ENCODE assay signal across 28 cellular contexts in the genomic region with DNA sequence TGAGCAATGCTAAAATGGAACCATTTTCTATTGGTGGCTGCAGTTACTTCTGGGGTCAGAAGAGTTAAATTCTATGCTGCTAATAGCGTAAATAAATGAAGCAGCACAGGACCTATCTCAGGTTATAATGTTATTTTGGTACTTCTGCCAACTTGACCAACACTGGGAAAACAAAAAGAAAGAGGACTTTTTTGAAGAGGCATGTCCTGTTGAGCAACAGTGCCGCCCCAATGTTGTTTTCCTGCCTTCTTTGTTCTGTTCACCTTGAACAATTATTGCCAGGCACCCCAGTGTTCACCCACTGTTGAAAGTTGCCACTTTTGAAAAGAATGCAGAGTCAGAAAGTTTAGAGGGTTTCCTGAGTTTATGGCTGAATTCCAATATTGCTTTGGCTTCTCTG.
DNase-seq lines count a peak whose midpoint lies in the region; ATAC-seq and TF ChIP-seq lines count a peak whose summit lies in the region.
"Had no signal": no experiment of that assay in that cellular context is flagged by ENCODE, and none has a peak within 500 bp of the region (broad histone marks: within the 10 kb centered on the region; RNA-seq: fewer than 3 reads in every experiment).

No MANE protein-coding gene starts in this region.

- H3K4me2 ChIP-seq in mammary epithelial cell (ENCODE audit: insufficient read depth, low read depth, low read length) = no peak overlapping the region
- H3K4me2 ChIP-seq: BLaER1, smooth muscle cell had no signal

- no peaks in the 10 kb centered on the region for H3K36me3 ChIP-seq in mammary epithelial cell (ENCODE audit: insufficient read depth, low read length)
- no peaks in the 10 kb centered on the region for H3K36me3 ChIP-seq in lung (ENCODE audit: control insufficient read depth in 2 of 2, insufficient read depth in 2 of 2, low read length in 2 of 2)
- H3K36me3 ChIP-seq: BLaER1, brain microvascular endothelial cell, heart right ventricle, ovary, tibial artery had no signal

- dilution Hi-C loops in mammary epithelial cell (cut with HindIII; ENCODE audit: low sequenced_read_pairs) = no loop called here

- no peaks in the 10 kb centered on the region for H3K9me3 ChIP-seq in mammary epithelial cell (replicated peaks; ENCODE audit: insufficient read depth, low read length)
- no peaks in the 10 kb centered on the region for H3K9me3 ChIP-seq in lung (ENCODE audit: control insufficient read depth in 2 of 2, insufficient read depth in 1 of 2, low read length in 1 of 2)
- H3K9me3 ChIP-seq: BLaER1, mucosa of descending colon, ovary, tibial artery had no signal

- DNase-seq in activated naive CD8-positive, alpha-beta T cell treated with anti-CD3 and anti-CD28 coated beads, Interleukin-2, amount 50 U/mL, for 24 hours = no peak
- DNase-seq in mammary epithelial cell (no peak), lung (ENCODE audit: low spot score) (peak; percentile 29), hypothalamus (lab: John Stamatoyannopoulos, UW) (no peak), NCI-H1105 (lab: John Stamatoyannopoulos, UW) (no peak)
- DNase-seq: 8988T; activated naive CD4-positive, alpha-beta T cell treated with anti-CD3 and anti-CD28 coated beads, Interleukin-2, amount 10 ng/mL, durations not matched to agents 7 days and 5 days; activated T-cell treated with anti-CD3 and anti-CD28 coated beads for 4 hours; brain microvascular endothelial cell; DMS 273 treated with DMSO at 0.1 percent for 48 hours; effector CD8-positive, alpha-beta T cell; GDM1; GM23248; heart right ventricle; Karpas-422; kidney glomerular epithelial cell; mucosa of descending colon; NCI-H1436 treated with DMSO at 0.1 percent for 48 hours; NCI-H82; ovary; RPMI8226; tibial artery had no signal

- peak overlapping the region; percentile 8 for H2AFZ ChIP-seq in mammary epithelial cell (ENCODE audit: low read depth, low read length)
- H2AFZ ChIP-seq: GM23248 had no signal

- no peaks in the 10 kb centered on the region for H3K36me3 Mint-ChIP-seq in activated naive CD8-positive, alpha-beta T cell
- H3K36me3 Mint-ChIP-seq in activated naive CD8-positive, alpha-beta T cell treated with anti-CD3 and anti-CD28 coated beads, Interleukin-2, amount 50 U/mL, for 24 hours (ENCODE audit: low read depth) = no peaks in the 10 kb centered on the region
- H3K36me3 Mint-ChIP-seq: activated naive CD4-positive, alpha-beta T cell treated with anti-CD3 and anti-CD28 coated beads, Interleukin-2, amount 10 ng/mL, durations not matched to agents 7 days and 5 days had no signal

- TF ChIP-seq CTCF in mammary epithelial cell (conservative IDR thresholded peaks at IDR 0.05 in 1 of 2, IDR thresholded peaks at IDR 0.05 in 1 of 2; ENCODE audit: extremely low read depth in 1 of 2, insufficient read depth in 1 of 2, low read depth in 1 of 2, low read length in 2 of 2) (no peak), lung (IDR thresholded peaks at IDR 0.05; ENCODE audit: control extremely low read depth, extremely low read depth) (no peak)

- H3K4me3 Mint-ChIP-seq in activated naive CD8-positive, alpha-beta T cell = no peak overlapping the region
- H3K4me3 Mint-ChIP-seq in activated naive CD8-positive, alpha-beta T cell treated with anti-CD3 and anti-CD28 coated beads, Interleukin-2, amount 50 U/mL, for 24 hours = no peak overlapping the region
- H3K4me3 Mint-ChIP-seq: activated naive CD4-positive, alpha-beta T cell treated with anti-CD3 and anti-CD28 coated beads, Interleukin-2, amount 10 ng/mL, durations not matched to agents 7 days and 5 days had no signal

- peaks cover 14% of the 10 kb centered on the region for H3K4me1 Mint-ChIP-seq in activated naive CD8-positive, alpha-beta T cell (ENCODE audit: low read depth)
- H3K4me1 Mint-ChIP-seq in activated naive CD8-positive, alpha-beta T cell treated with anti-CD3 and anti-CD28 coated beads, Interleukin-2, amount 50 U/mL, for 24 hours = peaks cover 17% of the 10 kb centered on the region
- H3K4me1 Mint-ChIP-seq: activated naive CD4-positive, alpha-beta T cell treated with anti-CD3 and anti-CD28 coated beads, Interleukin-2, amount 10 ng/mL, durations not matched to agents 7 days and 5 days had no signal

- no peaks in the 10 kb centered on the region for H3K79me2 ChIP-seq in mammary epithelial cell (ENCODE audit: insufficient read depth, low read length)

- H3K27ac Mint-ChIP-seq in activated naive CD8-positive, alpha-beta T cell = peak overlapping the region; percentile 13
- H3K27ac Mint-ChIP-seq in activated naive CD8-positive, alpha-beta T cell treated with anti-CD3 and anti-CD28 coated beads, Interleukin-2, amount 50 U/mL, for 24 hours = no peak overlapping the region
- H3K27ac Mint-ChIP-seq: activated naive CD4-positive, alpha-beta T cell treated with anti-CD3 and anti-CD28 coated beads, Interleukin-2, amount 10 ng/mL, durations not matched to agents 7 days and 5 days had no signal

- in situ Hi-C loops in mammary epithelial cell (cut with MboI; ENCODE audit: low sequenced_read_pairs in 2 of 2) = no loop called here

- no peak for ATAC-seq in activated naive CD8-positive, alpha-beta T cell treated with anti-CD3 and anti-CD28 coated beads, Interleukin-2, amount 50 U/mL, for 24 hours
- no peak for ATAC-seq in lung (ENCODE audit: insufficient read depth, low FRiP score)
- no peak for ATAC-seq in GM19395 (IDR thresholded peaks at IDR 0.05; ENCODE audit: unreplicated experiment)
- no peak for ATAC-seq in GM21367 (IDR thresholded peaks at IDR 0.05; ENCODE audit: unreplicated experiment)
- ATAC-seq: heart right ventricle, mucosa of descending colon had no signal

- H3K4me1 ChIP-seq in mammary epithelial cell (ENCODE audit: insufficient read depth, low read length) = no peaks in the 10 kb centered on the region
- no peaks in the 10 kb centered on the region for H3K4me1 ChIP-seq in lung (ENCODE audit: control insufficient read depth in 2 of 2, insufficient read depth in 2 of 2, low read length in 2 of 2)
- H3K4me1 ChIP-seq: BLaER1 had no signal

- CTCF ChIA-PET in mammary epithelial cell (lab: Charles Lee; ENCODE audit: low non-redundant PET) = no interaction called here

- no peaks in the 10 kb centered on the region for H3K27me3 Mint-ChIP-seq in activated naive CD8-positive, alpha-beta T cell
- no peaks in the 10 kb centered on the region for H3K27me3 Mint-ChIP-seq in activated naive CD8-positive, alpha-beta T cell treated with anti-CD3 and anti-CD28 coated beads, Interleukin-2, amount 50 U/mL, for 24 hours
- H3K27me3 Mint-ChIP-seq: activated naive CD4-positive, alpha-beta T cell treated with anti-CD3 and anti-CD28 coated beads, Interleukin-2, amount 10 ng/mL, durations not matched to agents 7 days and 5 days had no signal

- 46% methylated on average over 2 of the region's 2 CpGs for WGBS in mammary epithelial cell (ENCODE audit: low coverage, missing lambda C conversion rate)
- 37 to 67% methylated on average over 2 of the region's 2 CpGs for WGBS in lung, 2 donors

- H3K27ac ChIP-seq in mammary epithelial cell (ENCODE audit: insufficient read depth, low read depth, low read length) = no peak overlapping the region
- no peak overlapping the region for H3K27ac ChIP-seq in lung (ENCODE audit: low read depth in 1 of 2, low read length in 1 of 2)
- H3K27ac ChIP-seq: BLaER1, brain microvascular endothelial cell, GM23248, heart right ventricle, ovary, tibial artery had no signal

- no peaks in the 10 kb centered on the region for H4K20me1 ChIP-seq in mammary epithelial cell (ENCODE audit: insufficient read depth, low read length)
- H4K20me1 ChIP-seq: BLaER1 had no signal

- H3K27me3 ChIP-seq in mammary epithelial cell (ENCODE audit: insufficient read depth, low read length) (no peaks in the 10 kb centered on the region), lung (ENCODE audit: control insufficient read depth, insufficient read depth) (no peaks in the 10 kb centered on the region)
- H3K27me3 ChIP-seq: BLaER1, brain microvascular endothelial cell, heart right ventricle, ovary, tibial artery had no signal

- no peak overlapping the region for H3K9ac ChIP-seq in mammary epithelial cell (ENCODE audit: insufficient read depth, low read length)
- H3K9ac ChIP-seq: BLaER1, GM23248 had no signal

- H3K4me3 ChIP-seq in mammary epithelial cell (replicated peaks in 1 of 3; ENCODE audit: insufficient read depth in 1 of 3, low read depth in 2 of 3, low read length in 3 of 3) (no peak overlapping the region), lung (no peak overlapping the region)
- H3K4me3 ChIP-seq: BLaER1, GM12878, GM23248, heart right ventricle, mucosa of descending colon, ovary, smooth muscle cell had no signal

- intact Hi-C loops in mammary epithelial cell (cut with micrococcal nuclease) = no loop called here

- no TSS peak for BruUV-seq in mammary epithelial cell (replicated peaks; lab: Mats Ljungman, UMichigan)

- H3K9me3 Mint-ChIP-seq in activated naive CD8-positive, alpha-beta T cell (ENCODE audit: low read depth) = no peaks in the 10 kb centered on the region
- peaks cover 10% of the 10 kb centered on the region for H3K9me3 Mint-ChIP-seq in activated naive CD8-positive, alpha-beta T cell treated with anti-CD3 and anti-CD28 coated beads, Interleukin-2, amount 50 U/mL, for 24 hours
